Comparison of ENCODE assay signal across 15 cellular contexts in the genomic region with DNA sequence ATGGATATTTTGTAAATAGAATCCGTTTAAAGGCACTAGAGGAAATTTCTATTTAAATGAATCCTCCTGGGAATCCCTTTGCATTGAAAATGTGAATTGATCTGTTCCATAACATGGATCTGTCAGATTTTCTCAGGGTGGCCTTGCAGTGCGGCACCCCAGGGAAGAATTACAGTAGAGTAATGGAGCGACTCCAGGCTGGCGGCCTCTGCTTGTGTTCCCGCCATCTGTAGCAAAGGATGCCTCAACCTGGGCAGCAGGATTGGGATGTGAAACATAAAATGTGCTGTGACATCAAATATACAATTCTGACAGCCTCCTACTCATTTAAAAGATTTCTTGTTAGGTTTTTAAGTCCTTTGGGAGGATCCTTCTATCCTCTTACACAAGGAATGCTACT.
DNase-seq lines count a peak whose midpoint lies in the region; ATAC-seq and TF ChIP-seq lines count a peak whose summit lies in the region.
"Had no signal": no experiment of that assay in that cellular context is flagged by ENCODE, and none has a peak within 500 bp of the region (broad histone marks: within the 10 kb centered on the region; RNA-seq: fewer than 3 reads in every experiment).

No MANE protein-coding gene starts in this region.

- TF ChIP-seq CTCF in osteocyte (IDR thresholded peaks at IDR 0.05) (no peak), osteoblast (IDR thresholded peaks at IDR 0.05; ENCODE audit: extremely low read depth, low read depth, low read length) (no peak)

- H3K4me3 Mint-ChIP-seq in osteocyte (ENCODE audit: unreplicated experiment) = no peak overlapping the region
- no peak overlapping the region for H3K4me3 Mint-ChIP-seq in activated CD4-positive, alpha-beta T cell treated with anti-CD3 and anti-CD28 coated beads for 36 hours
- H3K4me3 Mint-ChIP-seq: HFFc6 had no signal

- POLR2A ChIA-PET in activated CD4-positive, alpha-beta T cell treated with anti-CD3 and anti-CD28 coated beads for 36 hours (lab: Charles Lee) = no interaction called here

- H3K4me1 Mint-ChIP-seq in osteocyte (ENCODE audit: unreplicated experiment) = no peaks in the 10 kb centered on the region
- no peaks in the 10 kb centered on the region for H3K4me1 Mint-ChIP-seq in activated CD4-positive, alpha-beta T cell treated with anti-CD3 and anti-CD28 coated beads for 36 hours

- no peaks in the 10 kb centered on the region for H3K36me3 Mint-ChIP-seq in osteocyte (ENCODE audit: unreplicated experiment)
- no peaks in the 10 kb centered on the region for H3K36me3 Mint-ChIP-seq in activated CD4-positive, alpha-beta T cell treated with anti-CD3 and anti-CD28 coated beads for 36 hours (ENCODE audit: low read depth)

- no peaks in the 10 kb centered on the region for H3K36me3 ChIP-seq in osteoblast (ENCODE audit: insufficient read depth, low read length)
- H3K36me3 ChIP-seq: BE2C had no signal

- peak; percentile 11 for DNase-seq in activated CD8-positive, alpha-beta memory T cell treated with anti-CD3 and anti-CD28 coated beads for 24 hours
- no peak for DNase-seq in activated CD8-positive, alpha-beta memory T cell treated with anti-CD3 and anti-CD28 coated beads, Interleukin-2, amount 50 U/mL, for 4 hours
- peak; percentile 21 for DNase-seq in ecto neural progenitor cell (ENCODE audit: low spot score)
- DNase-seq in osteocyte (ENCODE audit: extremely low spot score, unreplicated experiment) = peak; percentile 56
- DNase-seq in activated CD4-positive, alpha-beta T cell treated with anti-CD3 and anti-CD28 coated beads for 36 hours = no peak
- no peak for DNase-seq in osteoblast (ENCODE audit: insufficient read length, low spot score, missing footprints)
- no peak for DNase-seq in anterior cingulate cortex (lab: John Stamatoyannopoulos, UW)
- no peak for DNase-seq in kidney glomerular epithelial cell (lab: John Stamatoyannopoulos, UW)
- DNase-seq: BE2C, EL, HFFc6, NCI-H1092 treated with DMSO at 0.1 percent for 48 hours, NCI-H2081 treated with DMSO at 0.1 percent for 48 hours, NCI-H510A treated with DMSO at 0.1 percent for 48 hours had no signal

- peaks cover 3% of the 10 kb centered on the region for H3K27me3 Mint-ChIP-seq in osteocyte (ENCODE audit: unreplicated experiment)
- peaks cover 3% of the 10 kb centered on the region for H3K27me3 Mint-ChIP-seq in activated CD4-positive, alpha-beta T cell treated with anti-CD3 and anti-CD28 coated beads for 36 hours

- H3K27ac Mint-ChIP-seq in osteocyte (ENCODE audit: unreplicated experiment) = no peak overlapping the region
- H3K27ac Mint-ChIP-seq in activated CD4-positive, alpha-beta T cell treated with anti-CD3 and anti-CD28 coated beads for 36 hours = no peak overlapping the region
- H3K27ac Mint-ChIP-seq: HFFc6 had no signal

- no peaks in the 10 kb centered on the region for H4K20me1 ChIP-seq in osteoblast (ENCODE audit: insufficient read depth, low read length)

- no peaks in the 10 kb centered on the region for H3K9me3 ChIP-seq in osteoblast (ENCODE audit: low read depth, low read length)
- H3K9me3 ChIP-seq: BE2C had no signal

- H3K4me1 ChIP-seq in osteoblast (ENCODE audit: insufficient read depth, low read length) = no peaks in the 10 kb centered on the region

- no peaks in the 10 kb centered on the region for H3K79me2 ChIP-seq in osteoblast (ENCODE audit: insufficient read depth, low read length)

- intact Hi-C loops in activated CD4-positive, alpha-beta T cell treated with anti-CD3 and anti-CD28 coated beads for 36 hours (cut with DNase I, micrococcal nuclease) = no loop called here

- H3K4me2 ChIP-seq in osteoblast (ENCODE audit: insufficient read depth, low read length) = no peak overlapping the region

- H3K27me3 ChIP-seq in osteoblast (ENCODE audit: insufficient read depth, low read length) = no peaks in the 10 kb centered on the region
- H3K27me3 ChIP-seq: BE2C had no signal

- H3K4me3 ChIP-seq in osteoblast (ENCODE audit: insufficient read depth, low read length) = no peak overlapping the region

- no peak overlapping the region for H2AFZ ChIP-seq in osteoblast (ENCODE audit: low read length)

- H3K27ac ChIP-seq in osteoblast (ENCODE audit: low read depth, low read length) = no peak overlapping the region
- H3K27ac ChIP-seq: 22Rv1 had no signal

- CTCF ChIA-PET in activated CD4-positive, alpha-beta T cell treated with anti-CD3 and anti-CD28 coated beads for 36 hours (lab: Charles Lee) = interaction anchor here (0.7 to 1.7 kb wide), 2 partner anchors 49 to 376 kb away, joined by 3 to 6 read pairs; no protein-coding TSS in a partner anchor

- ATAC-seq in activated CD4-positive, alpha-beta T cell treated with anti-CD3 and anti-CD28 coated beads for 36 hours = no peak

- peaks cover 4% of the 10 kb centered on the region for H3K9me3 Mint-ChIP-seq in osteocyte (ENCODE audit: unreplicated experiment)
- H3K9me3 Mint-ChIP-seq in activated CD4-positive, alpha-beta T cell treated with anti-CD3 and anti-CD28 coated beads for 36 hours (ENCODE audit: low read depth) = no peaks in the 10 kb centered on the region

Comparison
In these comparisons a context has a peak if more than half of its experiments do, and no peak if none do; other contexts are left out.
1. DNase-seq: peak in activated CD8-positive, alpha-beta memory T cell treated with anti-CD3 and anti-CD28 coated beads for 24 hours (single experiment), ecto neural progenitor cell (single experiment) and osteocyte (single experiment); none in activated CD8-positive, alpha-beta memory T cell treated with anti-CD3 and anti-CD28 coated beads, Interleukin-2, amount 50 U/mL, for 4 hours (single experiment), activated CD4-positive, alpha-beta T cell treated with anti-CD3 and anti-CD28 coated beads for 36 hours (single experiment), osteoblast (single experiment), anterior cingulate cortex (0 of 58) and kidney glomerular epithelial cell (single experiment).